12 cellular contexts compared by ENCODE assay signal in the genomic region with DNA sequence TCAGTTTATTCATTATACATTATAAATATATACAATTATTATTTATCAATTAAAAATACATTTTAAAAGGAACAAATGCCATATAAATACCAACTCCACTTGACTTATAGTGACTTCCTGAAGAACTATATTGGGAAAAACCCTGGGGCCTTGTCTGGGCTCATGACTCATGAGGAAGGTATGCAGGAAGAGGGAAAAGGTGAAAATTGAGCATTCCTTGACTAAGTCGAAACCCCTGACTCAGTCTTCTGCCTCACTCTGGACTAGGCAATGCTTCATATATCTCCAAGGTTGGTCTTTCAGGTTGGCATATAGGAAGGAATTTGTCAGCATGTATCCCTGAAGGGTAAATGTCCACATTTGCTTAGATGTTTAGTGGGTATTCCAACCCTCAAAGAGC.
DNase-seq lines count a peak whose midpoint lies in the region; ATAC-seq, FAIRE-seq and TF ChIP-seq lines count a peak whose summit lies in the region.
"Had no signal": no experiment of that assay in that cellular context is flagged by ENCODE, and none has a peak within 500 bp of the region (broad histone marks: within the 10 kb centered on the region; RNA-seq: fewer than 3 reads in every experiment).

No MANE protein-coding gene starts in this region.

- TF ChIP-seq RAD21 in SK-N-SH (IDR thresholded peaks at IDR 0.05; ENCODE audit: low read length) = no peak

- no peaks in the 10 kb centered on the region for H3F3A ChIP-seq in SK-N-SH (replicated peaks; ENCODE audit: insufficient read depth)

- no peak overlapping the region for H3K4me2 ChIP-seq in SK-N-SH

- H4K20me1 ChIP-seq in SK-N-SH (ENCODE audit: insufficient read depth) = no peaks in the 10 kb centered on the region

- H3K27ac ChIP-seq in SK-N-SH (ENCODE audit: low read depth in 2 of 2, low read length in 1 of 2) = no peak overlapping the region
- peak overlapping the region; percentile 75 for H3K27ac ChIP-seq in SJSA1
- H3K27ac ChIP-seq in left ventricle myocardium inferior (replicated peaks) = no peak overlapping the region

- H3K4me3 ChIP-seq in SK-N-SH (ENCODE audit: low read depth in 2 of 2, low read length in 1 of 2) (no peak overlapping the region), SJSA1 (no peak overlapping the region), fibroblast of pulmonary artery (replicated peaks; ENCODE audit: low read depth, low read length) (no peak overlapping the region), left ventricle myocardium inferior (no peak overlapping the region)

- CTCF ChIA-PET in SK-N-SH (lab: Yijun Ruan, JAX) = interaction anchor here (1.0 to 2.8 kb wide), 8 partner anchors 12 to 253 kb away, joined by 3 to 10 read pairs (median 5); no protein-coding TSS in a partner anchor

- no peaks in the 10 kb centered on the region for H3K79me2 ChIP-seq in SK-N-SH (ENCODE audit: insufficient read depth)

- FAIRE-seq in urothelium cell line (lab: Jason Lieb, UNC) (no peak), GM12891 (lab: Jason Lieb, UNC) (no peak)

- H3K36me3 ChIP-seq in SK-N-SH (replicated peaks in 1 of 2; ENCODE audit: control insufficient read depth in 1 of 2, insufficient read depth in 2 of 2, low read length in 1 of 2) (no peaks in the 10 kb centered on the region), SJSA1 (no peaks in the 10 kb centered on the region), left ventricle myocardium inferior (no peaks in the 10 kb centered on the region)

- no peak overlapping the region for H3K9ac ChIP-seq in SK-N-SH

- no peak overlapping the region for H2AFZ ChIP-seq in SK-N-SH (ENCODE audit: low read depth)

- POLR2A ChIA-PET in SK-N-SH (lab: Yijun Ruan, JAX) = no interaction called here

- no peaks in the 10 kb centered on the region for H3K9me3 ChIP-seq in SK-N-SH
- no peaks in the 10 kb centered on the region for H3K9me3 ChIP-seq in SJSA1 (replicated peaks)
- H3K9me3 ChIP-seq in left ventricle myocardium inferior (replicated peaks) = peaks cover 4% of the 10 kb centered on the region

- TF ChIP-seq CTCF in SK-N-SH (IDR thresholded peaks at IDR 0.05) (no peak), fibroblast of pulmonary artery (IDR thresholded peaks at IDR 0.05; ENCODE audit: low read length, missing control alignments) (no peak), left ventricle myocardium inferior (IDR thresholded peaks at IDR 0.05; ENCODE audit: borderline replicate concordance) (no peak)

- WGBS in SK-N-SH (ENCODE audit: low lambda C conversion rate) = 8% methylated on average over 1 of the region's 1 CpG

- H3K27me3 ChIP-seq in SK-N-SH (ENCODE audit: insufficient read depth) (no peaks in the 10 kb centered on the region), SJSA1 (replicated peaks) (no peaks in the 10 kb centered on the region), left ventricle myocardium inferior (ENCODE audit: low read depth) (no peaks in the 10 kb centered on the region)

- no peak for DNase-seq in SK-N-SH
- peak; percentile 80 to 81 for DNase-seq in SJSA1 (ENCODE audit: low read depth in 1 of 2, low spot score in 2 of 2)
- peak; percentile 53 for DNase-seq in fibroblast of pulmonary artery (ENCODE audit: low read depth)
- DNase-seq in urothelium cell line (ENCODE audit: low spot score) = peak; percentile 78
- DNase-seq in GM12891 (ENCODE audit: insufficient read length, low spot score) = no peak
- no peak for DNase-seq in left ventricle myocardium inferior
- no peak for DNase-seq in NCI-H1694 (lab: John Stamatoyannopoulos, UW)
- DNase-seq: 8988T; activated CD8-positive, alpha-beta memory T cell treated with anti-CD3 and anti-CD28 coated beads, Interleukin-2, amount 50 U/mL, for 48 hours; CD4-positive, alpha-beta memory T cell had no signal

- H3K4me1 ChIP-seq in SK-N-SH (ENCODE audit: control insufficient read depth in 1 of 2, insufficient read depth in 2 of 2, low read depth in 1 of 2, low read length in 1 of 2) (peaks cover 0 to 8% of the 10 kb centered on the region in 2 experiments; a peak in 1 of 4 replicates), SJSA1 (replicated peaks) (peaks cover 56% of the 10 kb centered on the region), left ventricle myocardium inferior (peaks cover 21% of the 10 kb centered on the region)

- TF ChIP-seq EP300 in SK-N-SH (IDR thresholded peaks at IDR 0.05; ENCODE audit: borderline replicate concordance in 1 of 2, low read depth in 1 of 2, low read length in 1 of 2) = no peak

- no peaks in the 10 kb centered on the region for H3K9me2 ChIP-seq in SK-N-SH

- no peak; the same call in 2 of the 3 replicates for ATAC-seq in SK-N-SH treated with all-trans-retinoic acid at 6 μM for 48 hours
- ATAC-seq: activated CD4-positive, CD25-positive, alpha-beta regulatory T cell treated with anti-CD3 and anti-CD28 coated beads, Interleukin-2, amount 50 U/mL, for 24 hours had no signal

- intact Hi-C loops in left ventricle myocardium inferior (cut with micrococcal nuclease) = no loop called here

- TF ChIP-seq POLR2A in GM12891 (IDR thresholded peaks at IDR 0.05; ENCODE audit: low read depth, low read length) = no peak

TF ChIP-seq in SK-N-SH, 30 proteins besides CTCF, POLR2A, EP300 and RAD21 (continues in another document):
- TF ChIP-seq FOSL2 (IDR thresholded peaks at IDR 0.05; ENCODE audit: borderline replicate concordance, low read depth) (peak; percentile 24; the same call in 1 of the 2 replicates), EZH2phosphoT487 (IDR thresholded peaks at IDR 0.05; ENCODE audit: borderline replicate concordance, low read depth) (no peak), SMC3 (IDR thresholded peaks at IDR 0.05; ENCODE audit: low read depth, low read length) (no peak), FOXJ3 (CRISPR knock-in tag; IDR thresholded peaks at IDR 0.05) (no peak), USF2 (IDR thresholded peaks at IDR 0.05; ENCODE audit: borderline replicate concordance, low read depth, low read length) (no peak)
- TF ChIP-seq, protein P1, sequence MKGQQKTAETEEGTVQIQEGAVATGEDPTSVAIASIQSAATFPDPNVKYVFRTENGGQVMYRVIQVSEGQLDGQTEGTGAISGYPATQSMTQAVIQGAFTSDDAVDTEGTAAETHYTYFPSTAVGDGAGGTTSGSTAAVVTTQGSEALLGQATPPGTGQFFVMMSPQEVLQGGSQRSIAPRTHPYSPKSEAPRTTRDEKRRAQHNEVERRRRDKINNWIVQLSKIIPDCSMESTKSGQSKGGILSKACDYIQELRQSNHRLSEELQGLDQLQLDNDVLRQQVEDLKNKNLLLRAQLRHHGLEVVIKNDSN (IDR thresholded peaks at IDR 0.05; ENCODE audit: borderline replicate concordance, low read depth) = no peak

TF ChIP-seq in SK-N-SH treated with all-trans-retinoic acid at 6 μM for 48 hours, 23 proteins besides CTCF, POLR2A, EP300 and RAD21:
- no peak for TF ChIP-seq PATZ1 (CRISPR knock-in tag; IDR thresholded peaks at IDR 0.05; ENCODE audit: borderline replicate concordance)
- TF ChIP-seq ZFP3 (CRISPR knock-in tag; IDR thresholded peaks at IDR 0.05) = no peak
- no peak for TF ChIP-seq RARB (CRISPR knock-in tag; IDR thresholded peaks at IDR 0.05)

TF ChIP-seq in GM12891, 5 proteins besides CTCF, POLR2A, EP300 and RAD21:
- TF ChIP-seq POU2F2 (IDR thresholded peaks at IDR 0.05; ENCODE audit: low read depth, low read length) (no peak), PAX5 (IDR thresholded peaks at IDR 0.05; ENCODE audit: insufficient read depth, low read length, severe bottlenecking) (no peak), TAF1 (IDR thresholded peaks at IDR 0.05; ENCODE audit: low read depth, low read length) (no peak), POLR2AphosphoS5 (IDR thresholded peaks at IDR 0.05; ENCODE audit: low read depth, low read length) (no peak), SPI1 (IDR thresholded peaks at IDR 0.05; ENCODE audit: low read depth, low read length) (no peak)

Comparison
In these comparisons a context has a peak if more than half of its experiments do, and no peak if none do; other contexts are left out.
1. DNase-seq: peak in SJSA1 (2 of 2), fibroblast of pulmonary artery (single experiment) and urothelium cell line (single experiment); none in SK-N-SH (single experiment), GM12891 (single experiment), left ventricle myocardium inferior (single experiment) and NCI-H1694 (single experiment).